ENCODE assay signal across 1 cellular context in the genomic region with DNA sequence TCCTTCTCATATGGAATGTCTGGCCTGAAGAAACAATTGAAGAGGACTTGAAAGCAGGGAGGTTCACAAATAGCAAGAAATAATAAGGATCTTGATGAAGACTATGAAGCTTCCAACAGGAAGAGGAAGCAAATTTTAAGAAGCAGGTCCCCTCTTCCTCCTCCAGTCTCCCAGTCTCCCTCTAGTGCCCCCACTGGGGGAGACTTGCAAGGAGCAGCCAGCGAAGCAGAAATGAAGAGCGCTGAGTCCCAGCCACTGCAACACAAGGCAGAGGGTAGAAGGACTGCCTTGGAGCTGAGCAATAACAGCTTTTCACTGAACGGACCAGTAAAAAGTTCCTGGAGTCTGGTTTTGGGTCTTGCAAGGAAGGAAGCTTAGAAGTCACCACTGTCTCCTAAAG.
TF ChIP-seq lines count a peak whose summit lies in the region.

No MANE protein-coding gene starts in this region.

TF ChIP-seq in GM12878, 131 proteins besides CTCF, POLR2A, EP300 and RAD21:
- TF ChIP-seq ELK1 (IDR thresholded peaks at IDR 0.05; ENCODE audit: low read depth, low read length) (no peak), CEBPZ (IDR thresholded peaks at IDR 0.05; ENCODE audit: low read depth, low read length) (no peak)
- TF ChIP-seq, protein P1, sequence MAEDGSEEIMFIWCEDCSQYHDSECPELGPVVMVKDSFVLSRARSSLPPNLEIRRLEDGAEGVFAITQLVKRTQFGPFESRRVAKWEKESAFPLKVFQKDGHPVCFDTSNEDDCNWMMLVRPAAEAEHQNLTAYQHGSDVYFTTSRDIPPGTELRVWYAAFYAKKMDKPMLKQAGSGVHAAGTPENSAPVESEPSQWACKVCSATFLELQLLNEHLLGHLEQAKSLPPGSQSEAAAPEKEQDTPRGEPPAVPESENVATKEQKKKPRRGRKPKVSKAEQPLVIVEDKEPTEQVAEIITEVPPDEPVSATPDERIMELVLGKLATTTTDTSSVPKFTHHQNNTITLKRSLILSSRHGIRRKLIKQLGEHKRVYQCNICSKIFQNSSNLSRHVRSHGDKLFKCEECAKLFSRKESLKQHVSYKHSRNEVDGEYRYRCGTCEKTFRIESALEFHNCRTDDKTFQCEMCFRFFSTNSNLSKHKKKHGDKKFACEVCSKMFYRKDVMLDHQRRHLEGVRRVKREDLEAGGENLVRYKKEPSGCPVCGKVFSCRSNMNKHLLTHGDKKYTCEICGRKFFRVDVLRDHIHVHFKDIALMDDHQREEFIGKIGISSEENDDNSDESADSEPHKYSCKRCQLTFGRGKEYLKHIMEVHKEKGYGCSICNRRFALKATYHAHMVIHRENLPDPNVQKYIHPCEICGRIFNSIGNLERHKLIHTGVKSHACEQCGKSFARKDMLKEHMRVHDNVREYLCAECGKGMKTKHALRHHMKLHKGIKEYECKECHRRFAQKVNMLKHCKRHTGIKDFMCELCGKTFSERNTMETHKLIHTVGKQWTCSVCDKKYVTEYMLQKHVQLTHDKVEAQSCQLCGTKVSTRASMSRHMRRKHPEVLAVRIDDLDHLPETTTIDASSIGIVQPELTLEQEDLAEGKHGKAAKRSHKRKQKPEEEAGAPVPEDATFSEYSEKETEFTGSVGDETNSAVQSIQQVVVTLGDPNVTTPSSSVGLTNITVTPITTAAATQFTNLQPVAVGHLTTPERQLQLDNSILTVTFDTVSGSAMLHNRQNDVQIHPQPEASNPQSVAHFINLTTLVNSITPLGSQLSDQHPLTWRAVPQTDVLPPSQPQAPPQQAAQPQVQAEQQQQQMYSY (CRISPR knock-in tag; IDR thresholded peaks at IDR 0.05), result no peak
